8 cellular contexts compared by ENCODE assay signal in the genomic region with DNA sequence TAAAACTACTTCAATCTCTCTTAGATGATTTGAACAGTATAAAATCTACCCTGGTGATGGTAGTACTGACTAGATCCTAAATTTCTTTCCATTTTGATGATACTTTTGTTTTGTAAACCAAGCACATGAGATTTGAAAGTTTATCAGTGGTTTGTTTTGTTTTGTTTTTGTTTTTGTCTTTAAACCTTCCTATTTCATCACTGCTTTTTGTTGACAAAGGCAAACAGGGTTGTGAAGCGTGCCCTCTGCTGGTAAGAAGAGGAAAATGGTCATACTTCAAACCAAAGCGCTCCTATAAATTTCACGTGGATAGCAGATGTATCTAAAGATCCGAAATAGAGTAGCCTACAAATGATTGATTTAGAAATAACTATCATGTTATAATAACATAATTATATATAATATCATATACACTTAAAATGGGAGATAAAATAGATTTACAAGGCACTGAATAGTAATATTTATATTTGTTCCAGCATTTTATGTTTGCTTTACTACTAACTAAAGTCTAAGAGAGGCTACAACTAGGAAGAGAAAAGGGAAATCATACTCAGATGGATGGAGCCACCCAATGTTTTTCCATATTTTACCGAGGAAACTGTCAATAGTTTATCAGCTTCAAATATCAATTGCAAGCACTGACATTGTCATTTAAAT.
DNase-seq lines count a peak whose midpoint lies in the region; ATAC-seq and TF ChIP-seq lines count a peak whose summit lies in the region.

No MANE protein-coding gene starts in this region.

- no peaks in the 10 kb centered on the region for H3K9me3 Mint-ChIP-seq in osteocyte (ENCODE audit: unreplicated experiment)
- H3K9me3 Mint-ChIP-seq in stimulated activated naive B cell treated with anti-CD40 and anti-IgM and Interleukin-4, amounts not matched to agents 10 μg/mL and 1 μg/mL and 100 μg/mL, for 72 hours = no peaks in the 10 kb centered on the region

- peak; percentile 78 for TF ChIP-seq CTCF in osteocyte (IDR thresholded peaks at IDR 0.05)

- no peaks in the 10 kb centered on the region for H3K4me1 Mint-ChIP-seq in osteocyte (ENCODE audit: unreplicated experiment)
- H3K4me1 Mint-ChIP-seq in stimulated activated naive B cell treated with anti-CD40 and anti-IgM and Interleukin-4, amounts not matched to agents 10 μg/mL and 1 μg/mL and 100 μg/mL, for 72 hours = peaks cover 0 to 4% of the 10 kb centered on the region in 2 donors

- DNase-seq in COLO668 (lab: John Stamatoyannopoulos, UW; ENCODE audit: unreplicated experiment) = peak; percentile 5
- DNase-seq in RKO (ENCODE audit: low spot score) = peak; percentile 49
- DNase-seq in epithelial cell of prostate (ENCODE audit: low read depth, low spot score) = peak; percentile 3
- no peak for DNase-seq in osteocyte (ENCODE audit: extremely low spot score, unreplicated experiment)
- no peak for DNase-seq in stimulated activated naive B cell treated with anti-CD40 and anti-IgM and Interleukin-4, amounts not matched to agents 10 μg/mL and 1 μg/mL and 100 μg/mL, for 72 hours
- DNase-seq in middle frontal gyrus (ENCODE audit: extremely low spot score, low spot score) = no peak

- no peak overlapping the region for H3K27ac Mint-ChIP-seq in osteocyte (ENCODE audit: unreplicated experiment)
- no peak overlapping the region for H3K27ac Mint-ChIP-seq in stimulated activated naive B cell treated with anti-CD40 and anti-IgM and Interleukin-4, amounts not matched to agents 10 μg/mL and 1 μg/mL and 100 μg/mL, for 72 hours

- H3K27me3 Mint-ChIP-seq in osteocyte (ENCODE audit: unreplicated experiment) = no peaks in the 10 kb centered on the region
- H3K27me3 Mint-ChIP-seq in stimulated activated naive B cell treated with anti-CD40 and anti-IgM and Interleukin-4, amounts not matched to agents 10 μg/mL and 1 μg/mL and 100 μg/mL, for 72 hours = peaks cover 6 to 12% of the 10 kb centered on the region in 2 donors

- H3K27ac ChIP-seq in epithelial cell of prostate = no peak overlapping the region

- no peaks in the 10 kb centered on the region for H3K36me3 Mint-ChIP-seq in osteocyte (ENCODE audit: unreplicated experiment)
- no peaks in the 10 kb centered on the region for H3K36me3 Mint-ChIP-seq in stimulated activated naive B cell treated with anti-CD40 and anti-IgM and Interleukin-4, amounts not matched to agents 10 μg/mL and 1 μg/mL and 100 μg/mL, for 72 hours

- no peak overlapping the region for H3K4me3 Mint-ChIP-seq in osteocyte (ENCODE audit: unreplicated experiment)
- no peak overlapping the region for H3K4me3 Mint-ChIP-seq in stimulated activated naive B cell treated with anti-CD40 and anti-IgM and Interleukin-4, amounts not matched to agents 10 μg/mL and 1 μg/mL and 100 μg/mL, for 72 hours

- peak; percentile 68 for ATAC-seq in GM18499 (IDR thresholded peaks at IDR 0.05; ENCODE audit: insufficient read depth, unreplicated experiment)
- peak; percentile 86 for ATAC-seq in HG03342 (IDR thresholded peaks at IDR 0.05; ENCODE audit: unreplicated experiment)
- ATAC-seq in stimulated activated naive B cell treated with anti-CD40 and anti-IgM and Interleukin-4, amounts not matched to agents 10 μg/mL and 1 μg/mL and 100 μg/mL, for 72 hours (replicated peaks) = no peak

Comparison
In these comparisons a context has a peak if more than half of its experiments do, and no peak if none do; other contexts are left out.
1. DNase-seq: peak in COLO668 (single experiment), RKO (single experiment) and epithelial cell of prostate (single experiment); none in osteocyte (single experiment), stimulated activated naive B cell treated with anti-CD40 and anti-IgM and Interleukin-4, amounts not matched to agents 10 μg/mL and 1 μg/mL and 100 μg/mL, for 72 hours (single experiment) and middle frontal gyrus (single experiment).
2. ATAC-seq: peak in GM18499 (single experiment) and HG03342 (single experiment); none in stimulated activated naive B cell treated with anti-CD40 and anti-IgM and Interleukin-4, amounts not matched to agents 10 μg/mL and 1 μg/mL and 100 μg/mL, for 72 hours (0 of 2).